Comparison of ENCODE assay signal across 8 cellular contexts in genomic region chr6:151493495-151494234, GRCh38. TPM values are rescaled to one million over a fixed set of nuclear protein-coding genes. Genes with fewer than 3 reads are reported as not detected.
A peak's percentile ranks its signal among the peaks of the same experiment; 100 is the strongest.
DNase-seq lines count a peak whose midpoint lies in the region; ATAC-seq and TF ChIP-seq lines count a peak whose summit lies in the region.

A gene with protein sequence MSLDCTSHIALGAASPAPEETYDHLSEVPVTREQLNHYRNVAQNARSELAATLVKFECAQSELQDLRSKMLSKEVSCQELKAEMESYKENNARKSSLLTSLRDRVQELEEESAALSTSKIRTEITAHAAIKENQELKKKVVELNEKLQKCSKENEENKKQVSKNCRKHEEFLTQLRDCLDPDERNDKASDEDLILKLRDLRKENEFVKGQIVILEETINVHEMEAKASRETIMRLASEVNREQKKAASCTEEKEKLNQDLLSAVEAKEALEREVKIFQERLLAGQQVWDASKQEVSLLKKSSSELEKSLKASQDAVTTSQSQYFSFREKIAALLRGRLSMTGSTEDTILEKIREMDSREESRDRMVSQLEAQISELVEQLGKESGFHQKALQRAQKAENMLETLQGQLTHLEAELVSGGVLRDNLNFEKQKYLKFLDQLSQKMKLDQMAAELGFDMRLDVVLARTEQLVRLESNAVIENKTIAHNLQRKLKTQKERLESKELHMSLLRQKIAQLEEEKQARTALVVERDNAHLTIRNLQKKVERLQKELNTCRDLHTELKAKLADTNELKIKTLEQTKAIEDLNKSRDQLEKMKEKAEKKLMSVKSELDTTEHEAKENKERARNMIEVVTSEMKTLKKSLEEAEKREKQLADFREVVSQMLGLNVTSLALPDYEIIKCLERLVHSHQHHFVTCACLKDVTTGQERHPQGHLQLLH (plus strand): TSS chr6:151494017. CDS start chr6:151494129, 112 bp downstream.

- peak; percentile 37 for ATAC-seq in left colon
- ATAC-seq in stimulated activated naive B cell treated with anti-CD40 and anti-IgM and Interleukin-4, amounts not matched to agents 10 μg/mL and 1 μg/mL and 100 μg/mL, for 72 hours (replicated peaks), result peak; percentile 64 to 74
- ATAC-seq in GM18519 (IDR thresholded peaks at IDR 0.05; ENCODE audit: low FRiP score, unreplicated experiment), result no peak
- ATAC-seq in HG02588 (IDR thresholded peaks at IDR 0.05; ENCODE audit: unreplicated experiment), result no peak

- H3K4me1 Mint-ChIP-seq in stimulated activated naive B cell treated with anti-CD40 and anti-IgM and Interleukin-4, amounts not matched to agents 10 μg/mL and 1 μg/mL and 100 μg/mL, for 72 hours, result peaks cover 5 to 8% of the 10 kb centered on the region in 2 donors

- TF ChIP-seq CTCF in coronary artery (IDR thresholded peaks at IDR 0.05), result no peak

- H3K27ac ChIP-seq in coronary artery, result peak within 1 kb of the TSS; percentile 34 to 79

- H3K9me3 Mint-ChIP-seq in stimulated activated naive B cell treated with anti-CD40 and anti-IgM and Interleukin-4, amounts not matched to agents 10 μg/mL and 1 μg/mL and 100 μg/mL, for 72 hours, result no peaks in the 10 kb centered on the region

- peaks cover 0 to 1% of the 10 kb centered on the region in 2 donors for H3K36me3 Mint-ChIP-seq in stimulated activated naive B cell treated with anti-CD40 and anti-IgM and Interleukin-4, amounts not matched to agents 10 μg/mL and 1 μg/mL and 100 μg/mL, for 72 hours

- peak within 1 kb of the TSS; percentile 77 for H3K4me3 ChIP-seq in coronary artery

- intact Hi-C loops in left colon (cut with DNase I, micrococcal nuclease), result no loop called here

- peak within 1 kb of the TSS; percentile 43 for H3K27ac Mint-ChIP-seq in stimulated activated naive B cell treated with anti-CD40 and anti-IgM and Interleukin-4, amounts not matched to agents 10 μg/mL and 1 μg/mL and 100 μg/mL, for 72 hours

- peak; percentile 26 for DNase-seq in activated CD4-positive, alpha-beta T cell treated with anti-CD3 and anti-CD28 coated beads for 48 hours
- DNase-seq in activated CD4-positive, alpha-beta T cell treated with anti-CD3 and anti-CD28 coated beads for 1 hour, result no peak
- DNase-seq in NCI-H774 (lab: John Stamatoyannopoulos, UW) (peak; percentile 30), coronary artery (ENCODE audit: low spot score) (peak; percentile 75), left colon (peak in 1 of 2 donors; percentile 35)
- DNase-seq in stimulated activated naive B cell treated with anti-CD40 and anti-IgM and Interleukin-4, amounts not matched to agents 10 μg/mL and 1 μg/mL and 100 μg/mL, for 72 hours, result peak; percentile 16

- H3K4me3 Mint-ChIP-seq in stimulated activated naive B cell treated with anti-CD40 and anti-IgM and Interleukin-4, amounts not matched to agents 10 μg/mL and 1 μg/mL and 100 μg/mL, for 72 hours, result peak within 1 kb of the TSS; percentile 82 to 84

- peaks cover 38 to 41% of the 10 kb centered on the region in 2 donors for H3K27me3 Mint-ChIP-seq in stimulated activated naive B cell treated with anti-CD40 and anti-IgM and Interleukin-4, amounts not matched to agents 10 μg/mL and 1 μg/mL and 100 μg/mL, for 72 hours

RNA-seq across cellular contexts. Expression of the gene that starts here (rescaled TPM):
- total RNA-seq in left colon, result 1 to 10 TPM in 1 of 2 donors, under 1 TPM in 1; 0.67 to 1.7 TPM

Comparison
In these comparisons a context has a peak if more than half of its experiments do, and no peak if none do; other contexts are left out.
1. ATAC-seq: peak in left colon (single experiment) and stimulated activated naive B cell treated with anti-CD40 and anti-IgM and Interleukin-4, amounts not matched to agents 10 μg/mL and 1 μg/mL and 100 μg/mL, for 72 hours (2 of 2); none in GM18519 (single experiment) and HG02588 (single experiment).